Comparison of ENCODE assay signal across 26 cellular contexts in genomic region chr3:49700014-49700413, GRCh38. TPM values are rescaled to one million over a fixed set of nuclear protein-coding genes. Genes with fewer than 3 reads are reported as not detected.
"Had no signal": no experiment of that assay in that cellular context is flagged by ENCODE, and none has a peak within 500 bp of the region (broad histone marks: within the 10 kb centered on the region; RNA-seq: fewer than 3 reads in every experiment).

No MANE protein-coding gene starts in this region.

- H3K4me1 ChIP-seq: SJCRH30 had no signal

- H3K4me3 Mint-ChIP-seq: activated CD4-positive, alpha-beta memory T cell treated with anti-CD3 and anti-CD28 coated beads, Interleukin-2, amount 10 ng/mL, durations not matched to agents 7 days and 5 days; activated CD4-positive, alpha-beta T cell treated with anti-CD3 and anti-CD28 coated beads for 36 hours; activated naive CD4-positive, alpha-beta T cell treated with anti-CD3 and anti-CD28 coated beads, Interleukin-2, amount 10 ng/mL, durations not matched to agents 7 days and 5 days; activated naive CD8-positive, alpha-beta T cell treated with anti-CD3 and anti-CD28 coated beads for 36 hours; activated T-cell treated with anti-CD3 and anti-CD28 coated beads, Interleukin-2, amount 50 U/mL, for 72 hours had no signal

- H3K27ac ChIP-seq: brain microvascular endothelial cell, cardiac muscle cell, SJCRH30, VCaP had no signal

- H3K9me3 Mint-ChIP-seq: activated CD4-positive, alpha-beta memory T cell treated with anti-CD3 and anti-CD28 coated beads, Interleukin-2, amount 10 ng/mL, durations not matched to agents 7 days and 5 days; activated naive CD4-positive, alpha-beta T cell treated with anti-CD3 and anti-CD28 coated beads, Interleukin-2, amount 10 ng/mL, durations not matched to agents 7 days and 5 days; activated naive CD8-positive, alpha-beta T cell treated with anti-CD3 and anti-CD28 coated beads for 36 hours; activated T-cell treated with anti-CD3 and anti-CD28 coated beads, Interleukin-2, amount 50 U/mL, for 72 hours; activated T-helper 2 cell treated with anti-CD3 and anti-CD28 coated beads, Interferon-gamma antibody, Interleukin-2, Interleukin-4, amounts not matched to agents 10 μg/mL and 5 μg/mL and 100 μg/mL, durations not matched to agents 14 hours and 24 hours and 36 hours had no signal

- ATAC-seq: activated CD4-positive, alpha-beta T cell treated with anti-CD3 and anti-CD28 coated beads for 36 hours; activated T-cell treated with anti-CD3 and anti-CD28 coated beads, Interleukin-2, amount 50 U/mL, for 72 hours had no signal

- H3K9me3 ChIP-seq: SJCRH30, SK-N-SH had no signal

- H3K27me3 Mint-ChIP-seq: activated CD4-positive, alpha-beta memory T cell treated with anti-CD3 and anti-CD28 coated beads, Interleukin-2, amount 10 ng/mL, durations not matched to agents 7 days and 5 days; activated CD4-positive, alpha-beta T cell treated with anti-CD3 and anti-CD28 coated beads for 36 hours; activated naive CD4-positive, alpha-beta T cell treated with anti-CD3 and anti-CD28 coated beads, Interleukin-2, amount 10 ng/mL, durations not matched to agents 7 days and 5 days; activated naive CD8-positive, alpha-beta T cell treated with anti-CD3 and anti-CD28 coated beads for 36 hours had no signal

- H3K4me3 ChIP-seq: cardiac muscle cell, SJCRH30 had no signal

- H3K4me2 ChIP-seq: SK-N-SH had no signal

- H3K27me3 ChIP-seq: brain microvascular endothelial cell, cardiac muscle cell, SJCRH30 had no signal

- H3K27ac Mint-ChIP-seq: activated CD4-positive, alpha-beta memory T cell treated with anti-CD3 and anti-CD28 coated beads, Interleukin-2, amount 10 ng/mL, durations not matched to agents 7 days and 5 days; activated CD4-positive, alpha-beta T cell treated with anti-CD3 and anti-CD28 coated beads for 36 hours; activated naive CD4-positive, alpha-beta T cell treated with anti-CD3 and anti-CD28 coated beads, Interleukin-2, amount 10 ng/mL, durations not matched to agents 7 days and 5 days; activated naive CD8-positive, alpha-beta T cell treated with anti-CD3 and anti-CD28 coated beads for 36 hours; activated T-cell treated with anti-CD3 and anti-CD28 coated beads, Interleukin-2, amount 50 U/mL, for 72 hours; activated T-helper 2 cell treated with anti-CD3 and anti-CD28 coated beads, Interferon-gamma antibody, Interleukin-2, Interleukin-4, amounts not matched to agents 10 μg/mL and 5 μg/mL and 100 μg/mL, durations not matched to agents 14 hours and 24 hours and 36 hours had no signal

- H3K4me1 Mint-ChIP-seq: activated CD4-positive, alpha-beta memory T cell treated with anti-CD3 and anti-CD28 coated beads, Interleukin-2, amount 10 ng/mL, durations not matched to agents 7 days and 5 days; activated CD4-positive, alpha-beta T cell treated with anti-CD3 and anti-CD28 coated beads for 36 hours; activated naive CD4-positive, alpha-beta T cell treated with anti-CD3 and anti-CD28 coated beads, Interleukin-2, amount 10 ng/mL, durations not matched to agents 7 days and 5 days; activated naive CD8-positive, alpha-beta T cell treated with anti-CD3 and anti-CD28 coated beads for 36 hours had no signal

- DNase-seq: activated CD4-positive, alpha-beta memory T cell treated with anti-CD3 and anti-CD28 coated beads, Interleukin-2, amount 10 ng/mL, durations not matched to agents 7 days and 5 days; activated CD4-positive, alpha-beta T cell treated with anti-CD3 and anti-CD28 coated beads for 36 hours; activated CD4-positive, alpha-beta T cell treated with anti-CD3 and anti-CD28 coated beads, Interleukin-2, amount 50 U/mL, for 1 hour; activated gamma-delta T cell treated with Interleukin-2 at 50 U/mL for 16 hours; activated naive CD4-positive, alpha-beta T cell treated with anti-CD3 and anti-CD28 coated beads, Interleukin-2, amount 10 ng/mL, durations not matched to agents 7 days and 5 days; activated naive CD8-positive, alpha-beta T cell treated with anti-CD3 and anti-CD28 coated beads for 36 hours; activated T-cell treated with anti-CD3 and anti-CD28 coated beads for 4 hours; activated T-cell treated with anti-CD3 and anti-CD28 coated beads, Interleukin-2, amount 50 U/mL, for 72 hours; brain microvascular endothelial cell; Karpas-422; MM.1S; NCI-H1105; NCI-H1436; NCI-H1694 treated with DMSO at 0.1 percent for 48 hours; NCI-H2029 treated with DMSO at 0.1 percent for 48 hours; NCI-H345; NCI-H510A; NCI-H526 treated with DMSO at 0.1 percent for 48 hours; NCI-H82; Right ventricle myocardium superior; SJCRH30; SK-N-SH; T-helper 1 cell had no signal

- H3K9ac ChIP-seq: SK-N-SH had no signal

- H3K36me3 ChIP-seq: cardiac muscle cell, SJCRH30 had no signal

RNA-seq across cellular contexts. Expression of gene AMIGO3, which starts 19.5 kb away (rescaled TPM):
- total RNA-seq: activated naive CD8-positive, alpha-beta T cell treated with anti-CD3 and anti-CD28 coated beads for 36 hours; activated T-helper 2 cell treated with anti-CD3 and anti-CD28 coated beads, Interferon-gamma antibody, Interleukin-2, Interleukin-4, amounts not matched to agents 10 μg/mL and 5 μg/mL and 100 μg/mL, durations not matched to agents 14 hours and 24 hours and 36 hours; Right ventricle myocardium superior had no signal
